Comparison of ENCODE assay signal across 8 cellular contexts in genomic region chr10:97713828-97714400, GRCh38. TPM values are rescaled to one million over a fixed set of nuclear protein-coding genes. Genes with fewer than 3 reads are reported as not detected.
DNase-seq lines count a peak whose midpoint lies in the region; ATAC-seq, FAIRE-seq and TF ChIP-seq lines count a peak whose summit lies in the region.

No MANE protein-coding gene starts in this region.

- peak overlapping the region; percentile 82 for H2AFZ ChIP-seq in astrocyte (ENCODE audit: low read depth, low read length)

- H4K20me1 ChIP-seq in astrocyte (ENCODE audit: insufficient read depth, low read length) = peaks cover 41% of the 10 kb centered on the region

- no peaks in the 10 kb centered on the region for H3K27me3 ChIP-seq in HUES64 (ENCODE audit: insufficient read depth, low read length)
- H3K27me3 ChIP-seq in astrocyte (ENCODE audit: insufficient read depth, low read length) = no peaks in the 10 kb centered on the region
- H3K27me3 ChIP-seq in right atrium auricular region = no peaks in the 10 kb centered on the region
- peaks cover 0 to 24% (median 0%) of the 10 kb centered on the region in 3 donors for H3K27me3 ChIP-seq in psoas muscle (ENCODE audit: insufficient read depth in 3 of 3, low read length in 2 of 3)

- intact Hi-C loops in psoas muscle (cut with DNase I) = no loop called here

- WGBS in HUES64 = under 1% methylated on average over 69 of the region's 69 CpGs
- WGBS in psoas muscle, 3 donors = 0 to 1% (median 0%) methylated on average over 38 to 69 of the region's 69 CpGs

- no peak for TF ChIP-seq CTCF in astrocyte (IDR thresholded peaks at IDR 0.05; ENCODE audit: insufficient read depth, low read depth, low read length)
- peak in 1 of 2 donors; percentile 43 for TF ChIP-seq CTCF in right atrium auricular region (IDR thresholded peaks at IDR 0.05)
- no peak for TF ChIP-seq CTCF in psoas muscle (IDR thresholded peaks at IDR 0.05)

- peaks cover 23% of the 10 kb centered on the region for H3K36me3 Mint-ChIP-seq in astrocyte (ENCODE audit: low read depth, unreplicated experiment)

- H3K36me3 ChIP-seq in HUES64 (ENCODE audit: insufficient read depth, low read length) = peaks cover 17% of the 10 kb centered on the region
- peaks cover 10% of the 10 kb centered on the region for H3K36me3 ChIP-seq in astrocyte (ENCODE audit: insufficient read depth, low read length)
- H3K36me3 ChIP-seq in right atrium auricular region = peaks cover 6% of the 10 kb centered on the region
- no peaks in the 10 kb centered on the region for H3K36me3 ChIP-seq in psoas muscle (ENCODE audit: insufficient read depth in 1 of 2, low read depth in 1 of 2)

- peaks cover 32% of the 10 kb centered on the region for H3K4me1 ChIP-seq in HUES64 (ENCODE audit: insufficient read depth, low read length)
- H3K4me1 ChIP-seq in astrocyte (ENCODE audit: insufficient read depth, low read length) = peaks cover 35% of the 10 kb centered on the region
- peaks cover 3 to 65% of the 10 kb centered on the region in 2 donors for H3K4me1 ChIP-seq in right atrium auricular region
- peaks cover 4% of the 10 kb centered on the region for H3K4me1 ChIP-seq in psoas muscle

- H3K4me3 ChIP-seq in HUES64 (ENCODE audit: low read length) (peak overlapping the region; percentile 69), astrocyte (ENCODE audit: insufficient read depth, low read depth, low read length) (peak overlapping the region; percentile 83), right atrium auricular region (peak overlapping the region; percentile 71 to 74), psoas muscle (peak overlapping the region; percentile 76)

- H3K9ac ChIP-seq in HUES64 (ENCODE audit: low read depth, low read length) = peak overlapping the region; percentile 76
- peak overlapping the region; percentile 92 for H3K9ac ChIP-seq in astrocyte (ENCODE audit: low read length)

- no peaks in the 10 kb centered on the region for H3K27me3 Mint-ChIP-seq in astrocyte (ENCODE audit: low read depth, unreplicated experiment)

- peak overlapping the region; percentile 96 for H3K27ac Mint-ChIP-seq in astrocyte (ENCODE audit: unreplicated experiment)

- H3K4me1 Mint-ChIP-seq in astrocyte (ENCODE audit: low read depth, unreplicated experiment) = peaks cover 33% of the 10 kb centered on the region

- peak overlapping the region; percentile 67 for H3K27ac ChIP-seq in HUES64 (ENCODE audit: low read depth, low read length)
- H3K27ac ChIP-seq in astrocyte (ENCODE audit: low read depth, low read length) = peak overlapping the region; percentile 85
- H3K27ac ChIP-seq in right atrium auricular region = peak overlapping the region; percentile 94 to 95
- H3K27ac ChIP-seq in psoas muscle = peak overlapping the region; percentile 82

- peak overlapping the region; percentile 97 for H3K4me2 ChIP-seq in astrocyte (ENCODE audit: low read length)

- ATAC-seq in GM21360 (IDR thresholded peaks at IDR 0.05; ENCODE audit: unreplicated experiment) (peak; percentile 72), SK-N-SH treated with all-trans-retinoic acid at 6 μM for 48 hours (peak; percentile 68), psoas muscle (peak; percentile 84 to 93 (median 87))

- no peak for FAIRE-seq in astrocyte (lab: Jason Lieb, UNC)

- H3K4me3 Mint-ChIP-seq in astrocyte (ENCODE audit: unreplicated experiment) = peak overlapping the region; percentile 98

- H3K79me2 ChIP-seq in astrocyte (ENCODE audit: insufficient read depth, low read length) = peaks cover 55% of the 10 kb centered on the region

- DNase-seq in DMS53 (lab: John Stamatoyannopoulos, UW) (peak; percentile 92), astrocyte (ENCODE audit: low read depth) (peak; percentile 61), right atrium auricular region (ENCODE audit: low spot score) (peak; percentile 76), psoas muscle (peak; percentile 74 to 88), NCI-H1694 (lab: John Stamatoyannopoulos, UW) (no peak)

- H3K9me3 Mint-ChIP-seq in astrocyte (ENCODE audit: unreplicated experiment) = peaks cover 1% of the 10 kb centered on the region

- H3K9me3 ChIP-seq in HUES64 (ENCODE audit: insufficient read depth, low read depth, low read length) (no peaks in the 10 kb centered on the region), astrocyte (ENCODE audit: insufficient read depth, low read depth, low read length) (no peaks in the 10 kb centered on the region), right atrium auricular region (no peaks in the 10 kb centered on the region), psoas muscle (no peaks in the 10 kb centered on the region)

TF ChIP-seq in SK-N-SH treated with all-trans-retinoic acid at 6 μM for 48 hours, 23 proteins besides CTCF, POLR2A, EP300 and RAD21:
- TF ChIP-seq ZFP3 (CRISPR knock-in tag; IDR thresholded peaks at IDR 0.05) = 0 out of 2 replicates have a peak, but pooled peaks have one; percentile 25
- TF ChIP-seq ARNTL (CRISPR knock-in tag; IDR thresholded peaks at IDR 0.05; ENCODE audit: borderline replicate concordance, low read depth) = peak; percentile 54; the same call in 1 of the 2 replicates
- TF ChIP-seq ZFP30 (CRISPR knock-in tag; IDR thresholded peaks at IDR 0.05) = no peak
TF ChIP-seq in SK-N-SH treated with all-trans-retinoic acid at 6 μM for 48 hours: peak in this region for 2.

RNA-seq across cellular contexts. Expression of gene MARVELD1, which starts 0.4 kb away (rescaled TPM):
- polyA plus RNA-seq in HUES64 (2013, experiment 1 of 2) = 27.9 TPM
- polyA plus RNA-seq in HUES64 (2013, experiment 2 of 2) = 29.0 TPM
- total RNA-seq in astrocyte (69.7 and 79.2 TPM in 2 replicates), right atrium auricular region (10 to 100 TPM in 1 of 2 donors, 1 to 10 TPM in 1; 8.5 to 26.5 TPM), psoas muscle (1 to 10 TPM; 2.4 to 5.7 (median 3.3) TPM)
- polyA plus RNA-seq in psoas muscle = 10 to 100 TPM in 1 of 3 donors, 1 to 10 TPM in 2; 2.2 to 10.4 (median 2.9) TPM

RNA-seq across cellular contexts. Expression of gene ZFYVE27, which starts 23.0 kb away (rescaled TPM):
- polyA plus RNA-seq in HUES64 (2013, experiment 1 of 2) = 12.5 TPM
- 10.3 TPM for polyA plus RNA-seq in HUES64 (2013, experiment 2 of 2)
- 31.3 and 32.8 TPM in 2 replicates for total RNA-seq in astrocyte
- 10 to 100 TPM; 14.6 to 16.1 TPM for total RNA-seq in right atrium auricular region
- total RNA-seq in psoas muscle = 10 to 100 TPM in 3 of 4 donors, 1 to 10 TPM in 1; 9.8 to 15.1 (median 12.1) TPM
- polyA plus RNA-seq in psoas muscle = 10 to 100 TPM in 2 of 3 donors, 1 to 10 TPM in 1; 8.3 to 20.1 (median 14.9) TPM

RNA-seq across cellular contexts. Expression of gene AVPI1, which starts 26.9 kb away (rescaled TPM):
- 3.7 TPM for polyA plus RNA-seq in HUES64 (2013, experiment 1 of 2)
- 4.1 TPM for polyA plus RNA-seq in HUES64 (2013, experiment 2 of 2)
- total RNA-seq in astrocyte (5.0 and 5.6 TPM in 2 replicates), right atrium auricular region (10 to 100 TPM; 10.5 to 23.7 TPM), psoas muscle (1 to 10 TPM; 3.6 to 5.8 (median 5.0) TPM)
- 10 to 100 TPM in 1 of 3 donors, 1 to 10 TPM in 2; 5.6 to 56.9 (median 5.6) TPM for polyA plus RNA-seq in psoas muscle

RNA-seq across cellular contexts. Expression of gene SFRP5, which starts 57.9 kb away (rescaled TPM):
- 1.1 TPM for polyA plus RNA-seq in HUES64 (2013, experiment 1 of 2)
- 1.0 TPM for polyA plus RNA-seq in HUES64 (2013, experiment 2 of 2)
- total RNA-seq in astrocyte = 0.14 and 0.16 TPM in 2 replicates
- total RNA-seq in right atrium auricular region = 100 to 1,000 TPM; 140 to 260 TPM
- total RNA-seq in psoas muscle = under 1 TPM in 2 of 4 donors, not detected in 2; 0.16 to 0.30 TPM
- under 1 TPM; 0.47 to 0.73 (median 0.69) TPM for polyA plus RNA-seq in psoas muscle
